Comparison of ENCODE assay signal across 16 cellular contexts in genomic region chr11:69102732-69103615, GRCh38. TPM values are rescaled to one million over a fixed set of nuclear protein-coding genes. Genes with fewer than 3 reads are reported as not detected.
DNase-seq lines count a peak whose midpoint lies in the region; TF ChIP-seq lines count a peak whose summit lies in the region.
"Had no signal": no experiment of that assay in that cellular context is flagged by ENCODE, and none has a peak within 500 bp of the region (broad histone marks: within the 10 kb centered on the region; RNA-seq: fewer than 3 reads in every experiment).

No MANE protein-coding gene starts in this region.

- H3K36me3 ChIP-seq in WERI-Rb-1 (no peaks in the 10 kb centered on the region), mesenchymal stem cell (ENCODE audit: control insufficient read depth in 1 of 2, insufficient read depth in 2 of 2, low read depth in 1 of 2, low read length in 2 of 2) (no peaks in the 10 kb centered on the region), ascending aorta (peaks cover 0 to under 1% of the 10 kb centered on the region in 2 donors)
- H3K36me3 ChIP-seq: esophagus squamous epithelium, ovary had no signal

- H3K4me1 ChIP-seq in mesenchymal stem cell (ENCODE audit: control insufficient read depth, insufficient read depth, low read depth, low read length): no peaks in the 10 kb centered on the region
- H3K4me1 ChIP-seq in ascending aorta: peaks cover 0 to 4% of the 10 kb centered on the region in 2 donors

- H2BK12ac ChIP-seq in mesenchymal stem cell (ENCODE audit: low read length in 2 of 2): no peak overlapping the region

- no peak overlapping the region for H2BK15ac ChIP-seq in mesenchymal stem cell (ENCODE audit: low read depth, poor library complexity, severe bottlenecking)

- no peak overlapping the region for H4K8ac ChIP-seq in mesenchymal stem cell (ENCODE audit: low read length)

- no peak overlapping the region for H3K14ac ChIP-seq in mesenchymal stem cell (ENCODE audit: low read length in 2 of 2)

- intact Hi-C loops in ascending aorta (cut with DNase I): no loop called here
- intact Hi-C loops in dorsolateral prefrontal cortex (cut with DNase I): loop anchor here in 1 of 2 donors (5.0 kb wide), 1 partner anchor 339 kb away; no protein-coding TSS in a partner anchor

- peaks cover 1% of the 10 kb centered on the region for H3K79me1 ChIP-seq in mesenchymal stem cell (replicated peaks; ENCODE audit: low read length, poor library complexity, severe bottlenecking)

- H3K9me3 ChIP-seq in WERI-Rb-1 (ENCODE audit: severe bottlenecking): no peaks in the 10 kb centered on the region
- peaks cover 7% of the 10 kb centered on the region for H3K9me3 ChIP-seq in mesenchymal stem cell (ENCODE audit: control insufficient read depth, low read length)
- no peaks in the 10 kb centered on the region for H3K9me3 ChIP-seq in ascending aorta
- H3K9me3 ChIP-seq: esophagus squamous epithelium, ovary had no signal

- WGBS in mesenchymal stem cell: 78% methylated on average over 22 of the region's 24 CpGs

- H2BK5ac ChIP-seq in mesenchymal stem cell (ENCODE audit: low read depth, low read length, poor library complexity, severe bottlenecking): no peak overlapping the region

- H3K4me3 ChIP-seq in HFF-Myc (replicated peaks; ENCODE audit: low read depth, low read length) (no peak overlapping the region), WERI-Rb-1 (ENCODE audit: low read depth, low read length) (no peak overlapping the region), mesenchymal stem cell (ENCODE audit: insufficient read depth in 1 of 2, low read depth in 1 of 2, low read length in 2 of 2) (no peak overlapping the region), ascending aorta (no peak overlapping the region), dorsolateral prefrontal cortex (no peak overlapping the region)
- H3K4me3 ChIP-seq: esophagus squamous epithelium, ovary had no signal

- H3K4ac ChIP-seq in mesenchymal stem cell (ENCODE audit: low read depth in 1 of 2, low read length in 2 of 2): peak overlapping the region in 1 of 2 experiments; percentile 13

- no peak overlapping the region for H3K18ac ChIP-seq in mesenchymal stem cell (ENCODE audit: low read depth in 1 of 2, low read length in 2 of 2)

- peak; percentile 22 for TF ChIP-seq CTCF in HFF-Myc (IDR thresholded peaks at IDR 0.05; ENCODE audit: low read depth, low read length, missing control alignments)
- TF ChIP-seq CTCF in WERI-Rb-1 (IDR thresholded peaks at IDR 0.05; ENCODE audit: low read depth, low read length): peak; percentile 50
- no peak for TF ChIP-seq CTCF in ascending aorta (IDR thresholded peaks at IDR 0.05)
- peak in 1 of 56 donors; percentile 8 for TF ChIP-seq CTCF in dorsolateral prefrontal cortex (IDR thresholded peaks at IDR 0.05 in 54 of 56, conservative IDR thresholded peaks at IDR 0.05 in 2 of 56; ENCODE audit: low read depth in 1 of 56, partially characterized antibody in 56 of 56)

- H2AFZ ChIP-seq in mesenchymal stem cell (ENCODE audit: low read depth, low read length): no peak overlapping the region

- no peak overlapping the region for H3K27ac ChIP-seq in WERI-Rb-1
- no peak overlapping the region for H3K27ac ChIP-seq in mesenchymal stem cell (ENCODE audit: low read length, poor library complexity, severe bottlenecking)
- no peak overlapping the region for H3K27ac ChIP-seq in ascending aorta
- H3K27ac ChIP-seq in dorsolateral prefrontal cortex: no peak overlapping the region
- H3K27ac ChIP-seq: esophagus squamous epithelium, ovary had no signal

- DNase-seq in NCI-H524 (lab: John Stamatoyannopoulos, UW): peak; percentile 25 to 72
- no peak for DNase-seq in NCI-H524 treated with DMSO at 0.1 percent for 48 hours (lab: John Stamatoyannopoulos, UW)
- no peak for DNase-seq in HFF-Myc (ENCODE audit: extremely low read depth, low read depth)
- peak; percentile 34 for DNase-seq in WERI-Rb-1
- DNase-seq in mesenchymal stem cell: peak; percentile 14
- DNase-seq in ascending aorta (ENCODE audit: low spot score in 2 of 2): no peak
- DNase-seq in activated CD4-positive, alpha-beta T cell treated with anti-CD3 and anti-CD28 coated beads, Interleukin-2, amount 50 U/mL, for 48 hours: no peak
- no peak for DNase-seq in dorsolateral prefrontal cortex
- DNase-seq: activated CD8-positive, alpha-beta memory T cell treated with anti-CD3 and anti-CD28 coated beads, Interleukin-2, amount 50 U/mL, for 4 hours; amniotic stem cell; EL; esophagus squamous epithelium; GOT3; NCI-H226; ovary had no signal

- no peak overlapping the region for H3K9ac ChIP-seq in mesenchymal stem cell (ENCODE audit: low read length)

- no peak overlapping the region for H3K23ac ChIP-seq in mesenchymal stem cell (ENCODE audit: low read length in 2 of 2)

- H2BK120ac ChIP-seq in mesenchymal stem cell (ENCODE audit: low read depth, low read length): no peak overlapping the region

- peaks cover 25% of the 10 kb centered on the region for H3K27me3 ChIP-seq in WERI-Rb-1 (ENCODE audit: insufficient read depth, low read depth, severe bottlenecking)
- peaks cover 67 to 68% of the 10 kb centered on the region in 2 experiments for H3K27me3 ChIP-seq in mesenchymal stem cell (ENCODE audit: control insufficient read depth in 1 of 2, insufficient read depth in 1 of 2, low read length in 2 of 2)
- H3K27me3 ChIP-seq in ascending aorta: no peaks in the 10 kb centered on the region
- H3K27me3 ChIP-seq in dorsolateral prefrontal cortex: peaks cover 0 to 28% (median 0%) of the 10 kb centered on the region in 45 donors
- H3K27me3 ChIP-seq: ovary had no signal

- H3K4me2 ChIP-seq in mesenchymal stem cell (ENCODE audit: low read length, poor library complexity, severe bottlenecking): no peak overlapping the region

- H4K91ac ChIP-seq in mesenchymal stem cell (ENCODE audit: low read length): no peak overlapping the region

- no peak overlapping the region for H2AK5ac ChIP-seq in mesenchymal stem cell (ENCODE audit: low read length, severe bottlenecking)

RNA-seq across cellular contexts. Expression of gene SMIM38, which starts 52.8 kb away (rescaled TPM):
- polyA plus RNA-seq in mesenchymal stem cell (2013, experiment 1 of 2): 0.03 TPM
- polyA plus RNA-seq in mesenchymal stem cell (2013, experiment 2 of 2): 0.01 TPM
- total RNA-seq in ascending aorta (3.1 TPM), dorsolateral prefrontal cortex (1 to 10 TPM in 119 of 120 experiments, under 1 TPM in 1; 1.00 to 8.6 (median 4.0) TPM)
- polyA plus RNA-seq: IgD-negative memory B cell had no signal

RNA-seq across cellular contexts. Expression of gene TPCN2, which starts 54.2 kb away (rescaled TPM):
- polyA plus RNA-seq in mesenchymal stem cell (2013, experiment 1 of 2): 4.9 TPM
- 4.7 TPM for polyA plus RNA-seq in mesenchymal stem cell (2013, experiment 2 of 2)
- total RNA-seq in ascending aorta (24.9 TPM), dorsolateral prefrontal cortex (10 to 100 TPM; 15.3 to 43.5 (median 27.6) TPM)

Comparison
In these comparisons a context has a peak if more than half of its experiments do, and no peak if none do; other contexts are left out.
1. DNase-seq: peak in NCI-H524 (2 of 2), WERI-Rb-1 (single experiment) and mesenchymal stem cell (single experiment); none in NCI-H524 treated with DMSO at 0.1 percent for 48 hours (single experiment), HFF-Myc (single experiment), ascending aorta (0 of 2), activated CD4-positive, alpha-beta T cell treated with anti-CD3 and anti-CD28 coated beads, Interleukin-2, amount 50 U/mL, for 48 hours (0 of 2) and dorsolateral prefrontal cortex (0 of 10).
2. CTCF ChIP-seq: peak in HFF-Myc (single experiment) and WERI-Rb-1 (single experiment); none in ascending aorta (0 of 3).